9 cellular contexts compared by ENCODE assay signal in the genomic region with DNA sequence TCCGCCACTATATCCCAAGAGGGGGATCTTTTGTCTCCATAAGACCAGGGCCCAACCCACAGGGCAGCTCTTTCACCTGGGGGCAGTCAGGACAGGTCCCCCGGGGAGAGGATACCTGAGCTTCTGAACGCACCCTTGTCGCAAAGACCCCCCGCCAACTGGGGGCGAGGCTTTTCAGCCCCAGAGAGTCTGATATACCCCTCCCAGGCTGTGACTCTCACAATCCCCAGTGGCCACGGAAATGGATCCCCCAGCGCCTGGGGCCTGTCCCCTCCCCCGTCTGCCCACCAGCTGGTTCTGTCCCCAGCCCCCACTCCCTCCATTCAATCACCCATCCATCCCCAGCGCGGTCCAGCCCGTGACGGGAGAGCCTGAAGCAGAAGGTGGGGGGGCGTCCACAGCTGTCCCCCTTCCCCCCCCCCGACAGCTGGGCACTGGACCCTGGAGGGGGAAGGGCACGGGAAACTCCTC. TPM values are rescaled to one million over a fixed set of nuclear protein-coding genes. Genes with fewer than 3 reads are reported as not detected.
A peak's percentile ranks its signal among the peaks of the same experiment; 100 is the strongest.
DNase-seq lines count a peak whose midpoint lies in the region; ATAC-seq and TF ChIP-seq lines count a peak whose summit lies in the region.
"Had no signal": no experiment of that assay in that cellular context is flagged by ENCODE, and none has a peak within 500 bp of the region (broad histone marks: within the 10 kb centered on the region; RNA-seq: fewer than 3 reads in every experiment).

No MANE protein-coding gene starts in this region.

- H3K9me3 ChIP-seq in right lobe of liver (no peaks in the 10 kb centered on the region), thoracic aorta (no peaks in the 10 kb centered on the region)

- peak overlapping the region; percentile 68 to 88 (median 70) for H3K27ac ChIP-seq in right lobe of liver
- peak overlapping the region in 1 of 2 donors; percentile 65 for H3K27ac ChIP-seq in thoracic aorta

- CTCF ChIA-PET in MCF 10A (lab: Yijun Ruan, JAX), result interaction anchor here (1.0 kb wide), 1 partner anchor 11 kb away, joined by 4 read pairs; no protein-coding TSS in a partner anchor

- WGBS in right lobe of liver (ENCODE audit: insufficient coverage, low coverage, low lambda C conversion rate, missing lambda C conversion rate), result 41% methylated on average over 8 of the region's 16 CpGs

- no peak for ATAC-seq in right lobe of liver
- no peak for ATAC-seq in thoracic aorta (ENCODE audit: insufficient number of reproducible peaks, low FRiP score, low read depth)
- no peak for ATAC-seq in HG03521 (IDR thresholded peaks at IDR 0.05; ENCODE audit: unreplicated experiment)

- peaks cover 11% of the 10 kb centered on the region for H3K36me3 Mint-ChIP-seq in MCF 10A (ENCODE audit: insufficient read depth, unreplicated experiment)

- intact Hi-C loops in MCF 10A (cut with micrococcal nuclease) (no loop called here), right lobe of liver (cut with DNase I) (no loop called here)

- no peak for TF ChIP-seq POLR2A in right lobe of liver (IDR thresholded peaks at IDR 0.05)

- no TSS peak for BruUV-seq in MCF 10A (replicated peaks; lab: Mats Ljungman, UMichigan)

- peak overlapping the region; percentile 69 to 84 (median 71) for H3K4me3 ChIP-seq in right lobe of liver
- H3K4me3 ChIP-seq in thoracic aorta, result peak overlapping the region; percentile 99

- DNase-seq in NCI-H524 (lab: John Stamatoyannopoulos, UW) (peak; percentile 47 to 70), NCI-H524 treated with DMSO at 0.1 percent for 48 hours (lab: John Stamatoyannopoulos, UW) (no peak), MCF 10A (ENCODE audit: unreplicated experiment) (no peak), right lobe of liver (no peak), thoracic aorta (ENCODE audit: low spot score) (no peak), iPS-NIHi11 (ENCODE audit: low spot score) (no peak)
- no peak for DNase-seq in activated CD8-positive, alpha-beta memory T cell treated with anti-CD3 and anti-CD28 coated beads for 24 hours
- DNase-seq: activated gamma-delta T cell treated with Interleukin-2 at 50 U/mL for 16 hours had no signal

- H3K9me3 Mint-ChIP-seq in MCF 10A (ENCODE audit: unreplicated experiment), result no peaks in the 10 kb centered on the region

- H3K4me1 ChIP-seq in right lobe of liver (peaks cover 0 to 8% (median 2%) of the 10 kb centered on the region in 4 donors), thoracic aorta (ENCODE audit: control insufficient read depth in 1 of 2, low read depth in 2 of 2) (peaks cover 2 to 11% of the 10 kb centered on the region in 2 donors)

- H3K27me3 ChIP-seq in right lobe of liver, result no peaks in the 10 kb centered on the region
- no peaks in the 10 kb centered on the region for H3K27me3 ChIP-seq in thoracic aorta (replicated peaks; ENCODE audit: insufficient read depth)

- no peaks in the 10 kb centered on the region for H3K36me3 ChIP-seq in right lobe of liver
- no peaks in the 10 kb centered on the region for H3K36me3 ChIP-seq in thoracic aorta

- peaks cover 19% of the 10 kb centered on the region for H3K4me1 Mint-ChIP-seq in MCF 10A (ENCODE audit: insufficient read depth, unreplicated experiment)

- POLR2A ChIA-PET in MCF 10A (lab: Yijun Ruan, JAX), result interaction anchor here (1.2 kb wide), 1 partner anchor 70 kb away, joined by 3 read pairs; no protein-coding TSS in a partner anchor

- no peaks in the 10 kb centered on the region for H3K27me3 Mint-ChIP-seq in MCF 10A (ENCODE audit: insufficient read depth, unreplicated experiment)

- peak overlapping the region; percentile 65 for H3K4me3 Mint-ChIP-seq in MCF 10A (ENCODE audit: unreplicated experiment)

- TF ChIP-seq CTCF in MCF 10A (IDR thresholded peaks at IDR 0.05; ENCODE audit: unreplicated experiment) (no peak), right lobe of liver (IDR thresholded peaks at IDR 0.05) (no peak), thoracic aorta (IDR thresholded peaks at IDR 0.05) (no peak)

- H3K27ac Mint-ChIP-seq in MCF 10A (ENCODE audit: low read depth, unreplicated experiment), result peak overlapping the region; percentile 75

RNA-seq across cellular contexts. Expression of a gene that starts 0.9 kb away (rescaled TPM):
- total RNA-seq in MCF 10A (2022) (49.1 and 61.7 TPM in 2 replicates), right lobe of liver (10 to 100 TPM; 19.9 to 45.9 (median 30.4) TPM), thoracic aorta (10 to 100 TPM; 30.5 to 49.3 TPM)

RNA-seq across cellular contexts. Expression of a gene that starts 22.0 kb away (rescaled TPM):
- total RNA-seq in MCF 10A (2022) (not detected in 2 replicates), right lobe of liver (100 to 1,000 TPM in 4 of 6 experiments, 10 to 100 TPM in 2; 56.7 to 287 (median 140) TPM), thoracic aorta (not detected)

RNA-seq across cellular contexts. Expression of a gene that starts 34.5 kb away (rescaled TPM):
- total RNA-seq in MCF 10A (2022) (not detected in 2 replicates), right lobe of liver (not detected), thoracic aorta (not detected)

Comparison
In these comparisons a context has a peak if more than half of its experiments do, and no peak if none do; other contexts are left out.
1. DNase-seq: peak in NCI-H524 (2 of 2); none in NCI-H524 treated with DMSO at 0.1 percent for 48 hours (single experiment), MCF 10A (single experiment), right lobe of liver (0 of 3), thoracic aorta (single experiment), activated CD8-positive, alpha-beta memory T cell treated with anti-CD3 and anti-CD28 coated beads for 24 hours (single experiment) and iPS-NIHi11 (single experiment).
2. RNA of a gene that starts 22.0 kb away (total RNA-seq): 56.7 to 287 TPM in right lobe of liver; not detected in MCF 10A and not detected in thoracic aorta; every median in the first group is over 10 times any median in the second.